Comparison of ENCODE assay signal across 26 cellular contexts in genomic region chr2:139492301-139492700, GRCh38.
"Had no signal": no experiment of that assay in that cellular context is flagged by ENCODE, and none has a peak within 500 bp of the region (broad histone marks: within the 10 kb centered on the region; RNA-seq: fewer than 3 reads in every experiment).

No MANE protein-coding gene starts in this region.

- H3K4me3 Mint-ChIP-seq: activated T-cell treated with anti-CD3 and anti-CD28 coated beads, Interleukin-2, amount 50 U/mL, for 72 hours; central memory CD8-positive, alpha-beta T cell; naive thymus-derived CD4-positive, alpha-beta T cell; neural crest cell had no signal

- H3K27me3 ChIP-seq: colonic mucosa, esophagus squamous epithelium, heart right ventricle, pancreas, transverse colon had no signal

- H3K27ac Mint-ChIP-seq: activated naive CD4-positive, alpha-beta T cell treated with anti-CD3 and anti-CD28 coated beads, Interleukin-2, amount 50 U/mL, for 72 hours; activated T-cell treated with anti-CD3 and anti-CD28 coated beads, Interleukin-2, amount 50 U/mL, for 72 hours; naive thymus-derived CD4-positive, alpha-beta T cell had no signal

- H3K9me3 ChIP-seq: colonic mucosa, esophagus squamous epithelium, pancreas, psoas muscle, transverse colon had no signal

- H3K4me3 ChIP-seq: colonic mucosa, esophagus squamous epithelium, heart right ventricle, pancreas, psoas muscle, smooth muscle cell, transverse colon had no signal

- H3K27me3 Mint-ChIP-seq: central memory CD8-positive, alpha-beta T cell; naive thymus-derived CD4-positive, alpha-beta T cell had no signal

- H3K4me1 Mint-ChIP-seq: central memory CD8-positive, alpha-beta T cell; naive thymus-derived CD4-positive, alpha-beta T cell; neural crest cell had no signal

- DNase-seq: activated CD4-positive, alpha-beta T cell treated with anti-CD3 and anti-CD28 coated beads for 4 hours; activated CD4-positive, alpha-beta T cell treated with anti-CD3 and anti-CD28 coated beads, Interleukin-2, amount 50 U/mL, for 4 hours; activated naive CD4-positive, alpha-beta T cell; activated T-cell treated with anti-CD3 and anti-CD28 coated beads for 4 hours; activated T-cell treated with anti-CD3 and anti-CD28 coated beads, Interleukin-2, amount 50 U/mL, for 72 hours; colonic mucosa; effector CD8-positive, alpha-beta T cell; esophagus squamous epithelium; foreskin melanocyte; heart right ventricle; midbrain; naive thymus-derived CD4-positive, alpha-beta T cell; nucleus accumbens; pancreas; psoas muscle; stimulated activated CD4-positive, alpha-beta T cell treated with anti-CD3 and anti-CD28 coated beads, Interleukin-15, amount 100 ng/mL, for 24 hours; stimulated activated CD4-positive, alpha-beta T cell treated with anti-CD3 and anti-CD28 coated beads, Interleukin-2, amount 100 ng/mL, for 24 hours; stimulated activated naive CD4-positive, alpha-beta T cell; T-helper 9 cell; transverse colon had no signal

- H3K27ac ChIP-seq: colonic mucosa, epithelial cell of prostate, esophagus squamous epithelium, heart right ventricle, pancreas, psoas muscle, transverse colon, VCaP had no signal

- H3K36me3 ChIP-seq: colonic mucosa, esophagus squamous epithelium, heart right ventricle, pancreas, transverse colon had no signal

- H3K36me3 Mint-ChIP-seq: activated naive CD4-positive, alpha-beta T cell treated with anti-CD3 and anti-CD28 coated beads, Interleukin-2, amount 50 U/mL, for 72 hours; naive thymus-derived CD4-positive, alpha-beta T cell had no signal

- ATAC-seq: activated naive CD4-positive, alpha-beta T cell treated with anti-CD3 and anti-CD28 coated beads, Interleukin-2, amount 50 U/mL, for 72 hours; activated T-cell treated with anti-CD3 and anti-CD28 coated beads, Interleukin-2, amount 50 U/mL, for 72 hours; heart right ventricle; naive thymus-derived CD4-positive, alpha-beta T cell; pancreas; psoas muscle had no signal

- H3K4me2 ChIP-seq: smooth muscle cell had no signal

- H3K4me1 ChIP-seq: colonic mucosa, esophagus squamous epithelium, heart right ventricle, pancreas, psoas muscle, transverse colon had no signal
